10 cellular contexts compared by ENCODE assay signal in the genomic region with DNA sequence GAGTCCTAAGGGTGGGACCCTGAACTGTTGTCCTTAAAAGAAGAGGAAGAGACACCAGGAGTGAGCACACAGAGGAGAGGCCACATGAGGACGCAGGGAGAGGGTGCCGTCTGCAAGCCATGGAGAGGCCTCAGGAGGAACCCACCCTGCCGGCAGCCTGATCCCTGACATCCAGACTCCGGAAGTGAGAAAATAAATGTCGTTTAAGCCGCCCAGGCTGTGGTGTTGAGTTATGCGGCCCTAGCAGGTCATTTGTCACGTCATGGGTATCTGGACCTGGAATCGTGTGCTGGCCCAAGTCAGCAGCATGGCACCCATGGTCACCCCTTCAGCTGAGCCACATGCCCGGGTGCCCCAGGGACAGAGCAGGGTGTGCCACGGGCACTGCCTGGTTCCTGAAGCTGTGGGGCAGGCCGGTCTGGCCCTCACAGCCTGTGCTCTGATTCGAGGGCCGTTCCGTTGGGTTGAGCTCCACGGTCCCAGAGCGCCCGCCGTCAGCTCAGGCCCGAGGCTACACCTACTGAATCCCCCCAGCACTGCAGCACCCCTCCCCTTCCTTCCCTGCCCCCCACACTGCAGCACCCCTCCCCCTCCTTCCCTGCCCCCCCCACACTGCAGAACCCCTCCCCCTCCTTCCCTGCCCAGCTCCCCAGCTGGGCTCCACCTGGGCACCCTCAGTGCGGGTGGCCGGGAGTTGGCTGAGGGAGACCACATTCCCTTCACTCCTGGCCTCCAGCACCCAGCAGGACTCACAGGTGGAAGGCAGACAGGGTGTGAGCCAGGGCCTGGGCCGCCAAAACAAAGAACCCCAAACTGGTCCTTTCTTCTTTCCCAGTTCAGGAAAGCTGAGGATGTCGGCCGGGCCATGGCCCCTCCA.
DNase-seq lines count a peak whose midpoint lies in the region; ATAC-seq lines count a peak whose summit lies in the region.
"Had no signal": no experiment of that assay in that cellular context is flagged by ENCODE, and none has a peak within 500 bp of the region (broad histone marks: within the 10 kb centered on the region; RNA-seq: fewer than 3 reads in every experiment).

No MANE protein-coding gene starts in this region.

- H3K27ac ChIP-seq in duodenal mucosa (ENCODE audit: low read depth, low read length) (peak overlapping the region; percentile 91), skin epidermis (peak overlapping the region in 19 of 21 experiments; percentile 17 to 95 (median 85))

- no peak for DNase-seq in T-helper 1 cell
- peak; percentile 60 to 77 for DNase-seq in NOMO-1 (lab: John Stamatoyannopoulos, UW; ENCODE audit: unreplicated experiment in 2 of 2)
- DNase-seq in midbrain (lab: John Stamatoyannopoulos, UW) = no peak
- DNase-seq in central memory CD4-positive, alpha-beta T cell = no peak
- DNase-seq: activated gamma-delta T cell treated with Interleukin-2 at 50 U/mL for 16 hours, NCI-H510A had no signal

- H3K4me3 ChIP-seq in duodenal mucosa (ENCODE audit: low read depth in 1 of 2, low read length in 2 of 2) (no peak overlapping the region), skin epidermis (no peak overlapping the region)

- ATAC-seq in GM21576 (IDR thresholded peaks at IDR 0.05; ENCODE audit: unreplicated experiment) = no peak

- no peaks in the 10 kb centered on the region for H3K27me3 Mint-ChIP-seq in T-helper 1 cell treated with Interleukin-12 subunit alpha and Interleukin-12 subunit beta and Interleukin-4 antibody, amounts not matched to agents 30 μg/mL and 1 μg/mL, for 36 hours (ENCODE audit: low read depth)

- H3K4me3 Mint-ChIP-seq in T-helper 1 cell treated with Interleukin-12 subunit alpha and Interleukin-12 subunit beta and Interleukin-4 antibody, amounts not matched to agents 30 μg/mL and 1 μg/mL, for 36 hours = no peak overlapping the region

- peak overlapping the region in 1 of 2 donors; percentile 54 for H3K9ac ChIP-seq in duodenal mucosa (ENCODE audit: low read depth in 1 of 2, low read length in 2 of 2)

- H3K36me3 ChIP-seq in duodenal mucosa (ENCODE audit: control insufficient read depth in 1 of 2, insufficient read depth in 2 of 2, low read length in 2 of 2) = no peaks in the 10 kb centered on the region

- peaks cover 30 to 38% of the 10 kb centered on the region in 2 donors for H3K4me1 ChIP-seq in duodenal mucosa (ENCODE audit: control insufficient read depth in 1 of 2, insufficient read depth in 2 of 2, low read length in 2 of 2)

- H3K27ac Mint-ChIP-seq in T-helper 1 cell treated with Interleukin-12 subunit alpha and Interleukin-12 subunit beta and Interleukin-4 antibody, amounts not matched to agents 30 μg/mL and 1 μg/mL, for 36 hours = peak overlapping the region; percentile 76

- H3K9me3 ChIP-seq in duodenal mucosa (ENCODE audit: control insufficient read depth in 1 of 2, low read length in 2 of 2) = no peaks in the 10 kb centered on the region

- no peaks in the 10 kb centered on the region for H3K9me3 Mint-ChIP-seq in T-helper 1 cell treated with Interleukin-12 subunit alpha and Interleukin-12 subunit beta and Interleukin-4 antibody, amounts not matched to agents 30 μg/mL and 1 μg/mL, for 36 hours

- H3K36me3 Mint-ChIP-seq in T-helper 1 cell treated with Interleukin-12 subunit alpha and Interleukin-12 subunit beta and Interleukin-4 antibody, amounts not matched to agents 30 μg/mL and 1 μg/mL, for 36 hours (ENCODE audit: low read depth) = no peaks in the 10 kb centered on the region

- H3K27me3 ChIP-seq in duodenal mucosa (ENCODE audit: control insufficient read depth in 1 of 2, insufficient read depth in 2 of 2, low read length in 2 of 2) = no peaks in the 10 kb centered on the region

- peaks cover 23% of the 10 kb centered on the region for H3K4me1 Mint-ChIP-seq in T-helper 1 cell treated with Interleukin-12 subunit alpha and Interleukin-12 subunit beta and Interleukin-4 antibody, amounts not matched to agents 30 μg/mL and 1 μg/mL, for 36 hours (ENCODE audit: low read depth)

Comparison
In these comparisons a context has a peak if more than half of its experiments do, and no peak if none do; other contexts are left out.
1. DNase-seq: peak in NOMO-1 (2 of 2); none in T-helper 1 cell (0 of 5), midbrain (single experiment) and central memory CD4-positive, alpha-beta T cell (single experiment).